11 cellular contexts compared by ENCODE assay signal in genomic region chr6:35725081-35725708, GRCh38. TPM values are rescaled to one million over a fixed set of nuclear protein-coding genes. Genes with fewer than 3 reads are reported as not detected.
DNase-seq lines count a peak whose midpoint lies in the region; ATAC-seq and TF ChIP-seq lines count a peak whose summit lies in the region.
"Had no signal": no experiment of that assay in that cellular context is flagged by ENCODE, and none has a peak within 500 bp of the region (broad histone marks: within the 10 kb centered on the region; RNA-seq: fewer than 3 reads in every experiment).

No MANE protein-coding gene starts in this region.

- H3K27ac Mint-ChIP-seq in chondrocyte (ENCODE audit: unreplicated experiment): peak overlapping the region; percentile 99
- peak overlapping the region; percentile 16 to 97 (median 78) for H3K27ac Mint-ChIP-seq in naive thymus-derived CD8-positive, alpha-beta T cell
- no peak overlapping the region for H3K27ac Mint-ChIP-seq in type B pancreatic cell
- H3K27ac Mint-ChIP-seq in progenitor cell of endocrine pancreas: no peak overlapping the region

- peaks cover 33 to 98% (median 60%) of the 10 kb centered on the region in 12 donors for H3K4me1 ChIP-seq in heart left ventricle

- H3K36me3 ChIP-seq in heart left ventricle: no peaks in the 10 kb centered on the region

- peak overlapping the region; percentile 91 to 100 (median 99) for H3K27ac ChIP-seq in heart left ventricle

- peak in 1 of 2 donors; percentile 33 for TF ChIP-seq POLR2A in heart left ventricle (IDR thresholded peaks at IDR 0.05)

- intact Hi-C loops in heart left ventricle (cut with DNase I) (loop anchor here in 2 of 10 donors (5.0 kb wide), 2 partner anchors 33 to 38 kb away; partner anchors contain the start of gene FKBP5 (in 1 of the 2)), left cardiac atrium (cut with DNase I) (no loop called here)

- no peaks in the 10 kb centered on the region for H3K36me3 Mint-ChIP-seq in chondrocyte (ENCODE audit: low read depth)
- H3K36me3 Mint-ChIP-seq in naive thymus-derived CD8-positive, alpha-beta T cell: no peaks in the 10 kb centered on the region
- no peaks in the 10 kb centered on the region for H3K36me3 Mint-ChIP-seq in type B pancreatic cell
- no peaks in the 10 kb centered on the region for H3K36me3 Mint-ChIP-seq in progenitor cell of endocrine pancreas (ENCODE audit: insufficient read depth)

- H3K4me3 Mint-ChIP-seq in chondrocyte (ENCODE audit: unreplicated experiment): peak overlapping the region; percentile 37
- H3K4me3 Mint-ChIP-seq in naive thymus-derived CD8-positive, alpha-beta T cell: peak overlapping the region in 8 of 10 donors; percentile 29 to 87 (median 55)
- H3K4me3 Mint-ChIP-seq in type B pancreatic cell: peak overlapping the region; percentile 2
- H3K4me3 Mint-ChIP-seq in progenitor cell of endocrine pancreas (ENCODE audit: low read depth): no peak overlapping the region

- no peaks in the 10 kb centered on the region for H3K9me3 Mint-ChIP-seq in chondrocyte (ENCODE audit: low read depth)
- no peaks in the 10 kb centered on the region for H3K9me3 Mint-ChIP-seq in naive thymus-derived CD8-positive, alpha-beta T cell
- H3K9me3 Mint-ChIP-seq in type B pancreatic cell: no peaks in the 10 kb centered on the region
- no peaks in the 10 kb centered on the region for H3K9me3 Mint-ChIP-seq in progenitor cell of endocrine pancreas (ENCODE audit: low read depth)

- H3K9me3 ChIP-seq in heart left ventricle: no peaks in the 10 kb centered on the region

- peak overlapping the region in 1 of 12 donors; percentile 3 for H3K4me3 ChIP-seq in heart left ventricle

- ATAC-seq in heart left ventricle (no peak), left cardiac atrium (no peak)
- no peak for ATAC-seq in naive thymus-derived CD8-positive, alpha-beta T cell

- H3K4me1 Mint-ChIP-seq in chondrocyte (ENCODE audit: low read depth) (peaks cover 87% of the 10 kb centered on the region), type B pancreatic cell (ENCODE audit: unreplicated experiment) (peaks cover 50% of the 10 kb centered on the region), progenitor cell of endocrine pancreas (ENCODE audit: low read depth) (peaks cover 26% of the 10 kb centered on the region)
- peaks cover 48 to 90% (median 84%) of the 10 kb centered on the region in 4 donors for H3K4me1 Mint-ChIP-seq in naive thymus-derived CD8-positive, alpha-beta T cell

- H3K27me3 Mint-ChIP-seq in chondrocyte (ENCODE audit: low read depth) (no peaks in the 10 kb centered on the region), type B pancreatic cell (peaks cover 16% of the 10 kb centered on the region), progenitor cell of endocrine pancreas (peaks cover 42% of the 10 kb centered on the region)
- no peaks in the 10 kb centered on the region for H3K27me3 Mint-ChIP-seq in naive thymus-derived CD8-positive, alpha-beta T cell

- TF ChIP-seq CTCF in heart left ventricle (IDR thresholded peaks at IDR 0.05): no peak
- no peak for TF ChIP-seq CTCF in chondrocyte (IDR thresholded peaks at IDR 0.05)
- TF ChIP-seq CTCF in type B pancreatic cell (conservative IDR thresholded peaks at IDR 0.05): no peak
- TF ChIP-seq CTCF in progenitor cell of endocrine pancreas (IDR thresholded peaks at IDR 0.05; ENCODE audit: unreplicated experiment): no peak

- H3K27me3 ChIP-seq in heart left ventricle: no peaks in the 10 kb centered on the region

- DNase-seq in heart left ventricle (no peak), left cardiac atrium (no peak), chondrocyte (ENCODE audit: low spot score) (no peak), type B pancreatic cell (ENCODE audit: extremely low spot score, unreplicated experiment) (no peak), progenitor cell of endocrine pancreas (ENCODE audit: low spot score, unreplicated experiment) (no peak), SKM-1 treated with dmso at 0.1 percent for 144 hours (lab: John Stamatoyannopoulos, UW; ENCODE audit: unreplicated experiment) (no peak), SHP77 treated with DMSO at 0.1 percent for 48 hours (lab: John Stamatoyannopoulos, UW) (no peak)
- DNase-seq in naive thymus-derived CD8-positive, alpha-beta T cell: no peak
- DNase-seq: NCI-H1694 treated with DMSO at 0.1 percent for 48 hours; stimulated activated CD4-positive, alpha-beta T cell treated with anti-CD3 and anti-CD28 coated beads, Interleukin-4, amount 100 ng/mL, for 1 hour had no signal

- WGBS in heart left ventricle, 4 donors: 62 to 66% (median 65%) methylated on average over 5 of the region's 5 CpGs

- POLR2A ChIA-PET in naive thymus-derived CD8-positive, alpha-beta T cell (lab: Charles Lee): interaction anchor here (0.6 to 12.8 kb wide), 5 partner anchors 10 to 122 kb away, joined by 3 to 142 read pairs (median 3); no protein-coding TSS in a partner anchor

RNA-seq across cellular contexts. Expression of gene ARMC12, which starts 11.6 kb away (rescaled TPM):
- under 1 TPM in 3 of 9 donors, not detected in 6; 0.19 to 0.72 (median 0.33) TPM for total RNA-seq in heart left ventricle
- under 1 TPM; 0.19 to 0.27 TPM for polyA plus RNA-seq in heart left ventricle
- total RNA-seq in left cardiac atrium: under 1 TPM; 0.21 to 0.29 TPM
- total RNA-seq in chondrocyte: 1.8 to 1.9 TPM (median 1.8 TPM) in 3 replicates
- 1 to 10 TPM; 1.9 to 2.0 TPM for total RNA-seq in naive thymus-derived CD8-positive, alpha-beta T cell
- polyA plus RNA-seq in naive thymus-derived CD8-positive, alpha-beta T cell: 1 to 10 TPM in 2 of 3 donors, under 1 TPM in 1; 0.30 to 1.3 (median 1.2) TPM
- 0.26 and 1.8 TPM in 2 replicates for total RNA-seq in type B pancreatic cell (ENCODE audit: low replicate concordance)
- 0.36 and 0.98 TPM in 2 replicates for total RNA-seq in progenitor cell of endocrine pancreas

RNA-seq across cellular contexts. Expression of gene FKBP5, which starts 36.5 kb away (rescaled TPM):
- 100 to 1,000 TPM in 5 of 9 donors, 10 to 100 TPM in 4; 19.7 to 175 (median 104) TPM for total RNA-seq in heart left ventricle
- 100 to 1,000 TPM in 1 of 2 donors, 10 to 100 TPM in 1; 36.4 to 351 TPM for polyA plus RNA-seq in heart left ventricle
- total RNA-seq in left cardiac atrium: 100 to 1,000 TPM; 101 to 117 TPM
- 139 to 237 TPM (median 143 TPM) in 3 replicates for total RNA-seq in chondrocyte
- total RNA-seq in naive thymus-derived CD8-positive, alpha-beta T cell: 10 to 100 TPM; 75.4 to 79.1 TPM
- 100 to 1,000 TPM; 108 to 297 (median 154) TPM for polyA plus RNA-seq in naive thymus-derived CD8-positive, alpha-beta T cell
- total RNA-seq in type B pancreatic cell (ENCODE audit: low replicate concordance): 2.0 and 12.5 TPM in 2 replicates
- total RNA-seq in progenitor cell of endocrine pancreas: 5.9 and 6.9 TPM in 2 replicates

RNA-seq across cellular contexts. Expression of gene CLPSL2, which starts 51.2 kb away (rescaled TPM):
- total RNA-seq in heart left ventricle (not detected), left cardiac atrium (not detected), chondrocyte (not detected in 3 replicates), type B pancreatic cell (ENCODE audit: low replicate concordance) (not detected in 2 replicates), progenitor cell of endocrine pancreas (not detected in 2 replicates)
- polyA plus RNA-seq in heart left ventricle: not detected
- not detected for total RNA-seq in naive thymus-derived CD8-positive, alpha-beta T cell
- not detected for polyA plus RNA-seq in naive thymus-derived CD8-positive, alpha-beta T cell
- polyA plus RNA-seq: BJ had no signal

RNA-seq across cellular contexts. Expression of gene CLPSL1, which starts 55.6 kb away (rescaled TPM):
- total RNA-seq in heart left ventricle: not detected
- polyA plus RNA-seq in heart left ventricle: not detected
- not detected for total RNA-seq in left cardiac atrium
- not detected in 3 replicates for total RNA-seq in chondrocyte
- total RNA-seq in naive thymus-derived CD8-positive, alpha-beta T cell: not detected
- polyA plus RNA-seq in naive thymus-derived CD8-positive, alpha-beta T cell: not detected
- total RNA-seq in type B pancreatic cell (ENCODE audit: low replicate concordance): not detected in 2 replicates
- not detected in 2 replicates for total RNA-seq in progenitor cell of endocrine pancreas
- polyA plus RNA-seq: BJ had no signal

Comparison
In these comparisons a context has a peak if more than half of its experiments do, and no peak if none do; other contexts are left out.
1. H3K27ac Mint-ChIP-seq: peak in chondrocyte (single experiment) and naive thymus-derived CD8-positive, alpha-beta T cell (10 of 10); none in type B pancreatic cell (single experiment) and progenitor cell of endocrine pancreas (single experiment).